ENCODE assay signal across 7 cellular contexts in the genomic region with DNA sequence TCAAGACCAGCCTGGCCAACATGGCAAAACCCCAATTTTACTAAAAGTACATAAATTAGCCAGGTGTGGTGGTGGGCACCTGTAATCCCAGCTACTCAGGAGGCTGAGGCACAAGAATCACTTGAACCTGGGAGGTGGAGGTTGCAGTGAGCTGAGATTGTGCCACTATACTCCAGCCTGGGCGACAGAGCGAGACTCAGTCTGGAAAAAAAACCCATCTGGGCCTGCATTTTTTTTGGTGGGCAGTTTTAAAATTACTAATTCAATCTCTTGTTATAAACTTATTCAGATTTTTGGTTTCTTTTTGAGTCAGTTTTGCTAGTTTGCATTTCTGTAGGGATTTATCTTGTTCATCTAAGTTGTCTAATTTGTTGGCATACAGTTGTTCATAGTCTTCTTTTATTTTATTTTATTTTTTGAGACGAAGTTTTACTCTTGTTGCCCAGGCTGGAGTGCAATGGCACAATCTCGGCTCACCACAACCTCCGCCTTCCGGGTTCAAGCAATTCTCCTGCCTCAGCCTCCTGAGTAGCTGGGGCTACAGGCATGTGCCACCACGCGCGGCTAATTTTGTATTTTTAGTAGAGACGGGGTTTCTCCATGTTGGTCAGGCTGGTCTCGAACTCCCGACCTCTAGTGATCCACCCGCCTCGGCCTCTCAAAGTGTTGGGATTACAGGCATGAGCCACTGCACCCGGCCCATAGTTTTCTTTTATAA. TPM values are rescaled to one million over a fixed set of nuclear protein-coding genes. Genes with fewer than 3 reads are reported as not detected.
DNase-seq lines count a peak whose midpoint lies in the region; ATAC-seq lines count a peak whose summit lies in the region.
"Not testable (repeated sequence)": the region's sequence is repeated elsewhere in the genome, so short reads cannot be mapped to it uniquely, and the experiment has no call there.

No MANE protein-coding gene starts in this region.

- peaks cover 19% of the 10 kb centered on the region for H3K36me3 Mint-ChIP-seq in CD4-positive, CD25-positive, alpha-beta regulatory T cell
- peaks cover 53% of the 10 kb centered on the region for H3K36me3 Mint-ChIP-seq in activated T-cell treated with anti-CD3 and anti-CD28 coated beads, Interleukin-2, amount 50 U/mL, for 24 hours (ENCODE audit: low read depth)
- H3K36me3 Mint-ChIP-seq in memory B cell = peaks cover 22% of the 10 kb centered on the region
- peaks cover 35% of the 10 kb centered on the region for H3K36me3 Mint-ChIP-seq in stimulated activated effector memory CD8-positive, alpha-beta T cell treated with anti-CD3 and anti-CD28 coated beads, Interleukin-12 subunit alpha, Interleukin-12 subunit beta, amount 100 ng/mL, for 72 hours

- H3K4me1 Mint-ChIP-seq in CD4-positive, CD25-positive, alpha-beta regulatory T cell = peaks cover 35 to 85% (median 64%) of the 10 kb centered on the region in 4 donors
- H3K4me1 Mint-ChIP-seq in activated T-cell treated with anti-CD3 and anti-CD28 coated beads, Interleukin-2, amount 50 U/mL, for 24 hours (ENCODE audit: low read depth) = peaks cover 89% of the 10 kb centered on the region
- H3K4me1 Mint-ChIP-seq in memory B cell = peaks cover 45% of the 10 kb centered on the region
- peaks cover 74% of the 10 kb centered on the region for H3K4me1 Mint-ChIP-seq in stimulated activated effector memory CD8-positive, alpha-beta T cell treated with anti-CD3 and anti-CD28 coated beads, Interleukin-12 subunit alpha, Interleukin-12 subunit beta, amount 100 ng/mL, for 72 hours

- peak overlapping the region in 3 of 4 donors; percentile 8 to 71 (median 9) for H3K4me3 Mint-ChIP-seq in CD4-positive, CD25-positive, alpha-beta regulatory T cell
- H3K4me3 Mint-ChIP-seq in activated T-cell treated with anti-CD3 and anti-CD28 coated beads, Interleukin-2, amount 50 U/mL, for 24 hours = peak overlapping the region; percentile 55
- H3K4me3 Mint-ChIP-seq in memory B cell = peak overlapping the region; percentile 77
- H3K4me3 Mint-ChIP-seq in stimulated activated effector memory CD8-positive, alpha-beta T cell treated with anti-CD3 and anti-CD28 coated beads, Interleukin-12 subunit alpha, Interleukin-12 subunit beta, amount 100 ng/mL, for 72 hours = peak overlapping the region; percentile 57

- not testable (repeated sequence) for H3K27me3 Mint-ChIP-seq in CD4-positive, CD25-positive, alpha-beta regulatory T cell; activated T-cell treated with anti-CD3 and anti-CD28 coated beads, Interleukin-2, amount 50 U/mL, for 24 hours; memory B cell

- H3K9me3 ChIP-seq in CD4-positive, CD25-positive, alpha-beta regulatory T cell (ENCODE audit: control insufficient read depth in 2 of 2, low read length in 2 of 2); Karpas-422 (ENCODE audit: low read length): not testable (repeated sequence)

- H3K9me3 Mint-ChIP-seq in CD4-positive, CD25-positive, alpha-beta regulatory T cell; activated T-cell treated with anti-CD3 and anti-CD28 coated beads, Interleukin-2, amount 50 U/mL, for 24 hours; memory B cell; stimulated activated effector memory CD8-positive, alpha-beta T cell treated with anti-CD3 and anti-CD28 coated beads, Interleukin-12 subunit alpha, Interleukin-12 subunit beta, amount 100 ng/mL, for 72 hours: not testable (repeated sequence)

- not testable (repeated sequence) for H3K27ac ChIP-seq in CD4-positive, CD25-positive, alpha-beta regulatory T cell (ENCODE audit: insufficient read depth, low read length, poor library complexity, severe bottlenecking)
- peak overlapping the region; percentile 51 for H3K27ac ChIP-seq in Karpas-422 (ENCODE audit: low read length)

- peak overlapping the region; percentile 78 for H3K4me2 ChIP-seq in Karpas-422 (ENCODE audit: low read depth, low read length, poor library complexity, severe bottlenecking)

- not testable (repeated sequence) for H3K27me3 ChIP-seq in CD4-positive, CD25-positive, alpha-beta regulatory T cell (ENCODE audit: control insufficient read depth, insufficient read depth, low read length); Karpas-422 (ENCODE audit: low read length)

- peaks cover 19% of the 10 kb centered on the region for H3K36me3 ChIP-seq in CD4-positive, CD25-positive, alpha-beta regulatory T cell (ENCODE audit: control insufficient read depth, insufficient read depth, low read length)
- H3K36me3 ChIP-seq in Karpas-422 (ENCODE audit: insufficient read depth, low read length) = peaks cover 16% of the 10 kb centered on the region

- H4K20me1 ChIP-seq in Karpas-422 (ENCODE audit: insufficient read depth, low read depth, low read length) = not testable (repeated sequence)

- H3K9ac ChIP-seq in Karpas-422 (ENCODE audit: low read length) = not testable (repeated sequence)

- H3K27ac Mint-ChIP-seq in CD4-positive, CD25-positive, alpha-beta regulatory T cell = peak overlapping the region; percentile 47 to 83 (median 75)
- H3K27ac Mint-ChIP-seq in activated T-cell treated with anti-CD3 and anti-CD28 coated beads, Interleukin-2, amount 50 U/mL, for 24 hours = peak overlapping the region; percentile 86
- H3K27ac Mint-ChIP-seq in memory B cell = peak overlapping the region; percentile 100
- peak overlapping the region; percentile 53 for H3K27ac Mint-ChIP-seq in stimulated activated effector memory CD8-positive, alpha-beta T cell treated with anti-CD3 and anti-CD28 coated beads, Interleukin-12 subunit alpha, Interleukin-12 subunit beta, amount 100 ng/mL, for 72 hours

- H3K9me2 ChIP-seq in Karpas-422 (replicated peaks; ENCODE audit: insufficient read depth, low read length) = not testable (repeated sequence)

- H3K4me1 ChIP-seq in CD4-positive, CD25-positive, alpha-beta regulatory T cell (ENCODE audit: control insufficient read depth, insufficient read depth, low read length, poor library complexity, severe bottlenecking) = peaks cover 34% of the 10 kb centered on the region
- H3K4me1 ChIP-seq in Karpas-422 (ENCODE audit: low read length) = peaks cover 81% of the 10 kb centered on the region

- not testable (repeated sequence) for H3K4me3 ChIP-seq in CD4-positive, CD25-positive, alpha-beta regulatory T cell (ENCODE audit: low read depth, low read length); Karpas-422 (ENCODE audit: low read length)

- not testable (repeated sequence) for H2AFZ ChIP-seq in Karpas-422 (ENCODE audit: low read length)

- ATAC-seq in CD4-positive, CD25-positive, alpha-beta regulatory T cell (ENCODE audit: low read depth in 2 of 2); memory B cell (ENCODE audit: low read depth): not testable (repeated sequence)
- ATAC-seq in stimulated activated effector memory CD8-positive, alpha-beta T cell treated with anti-CD3 and anti-CD28 coated beads, Interleukin-12 subunit alpha, Interleukin-12 subunit beta, amount 100 ng/mL, for 72 hours = peak; percentile 60

- H3K79me2 ChIP-seq in Karpas-422 (ENCODE audit: low read length) = peaks cover 95% of the 10 kb centered on the region

- DNase-seq in CD4-positive, CD25-positive, alpha-beta regulatory T cell; Karpas-422; memory B cell (ENCODE audit: low spot score in 2 of 2): not testable (repeated sequence)
- peak; percentile 45 for DNase-seq in activated CD4-positive, alpha-beta T cell treated with anti-CD3 and anti-CD28 coated beads for 48 hours
- peak; percentile 39 for DNase-seq in activated T-cell treated with anti-CD3 and anti-CD28 coated beads, Interleukin-2, amount 50 U/mL, for 24 hours
- DNase-seq in activated naive CD4-positive, alpha-beta T cell treated with anti-CD3 and anti-CD28 coated beads, Interleukin-2, amount 50 U/mL, for 16 hours = peak; percentile 26
- DNase-seq in stimulated activated effector memory CD8-positive, alpha-beta T cell treated with anti-CD3 and anti-CD28 coated beads, Interleukin-12 subunit alpha, Interleukin-12 subunit beta, amount 100 ng/mL, for 72 hours (ENCODE audit: low spot score in 2 of 2) = peak in 1 of 2 donors; percentile 64

RNA-seq across cellular contexts. Expression of a gene that starts 9.6 kb away (rescaled TPM):
- total RNA-seq in CD4-positive, CD25-positive, alpha-beta regulatory T cell = 71.0 TPM
- 10 to 100 TPM; 36.6 to 48.2 (median 41.1) TPM for polyA plus RNA-seq in CD4-positive, CD25-positive, alpha-beta regulatory T cell
- 277 and 337 TPM in 2 replicates for total RNA-seq in Karpas-422 (2014; rRNA removed; shearing (Covaris generic); ENCODE audit: low replicate concordance)

RNA-seq across cellular contexts. Expression of a gene that starts 12.7 kb away (rescaled TPM):
- total RNA-seq in CD4-positive, CD25-positive, alpha-beta regulatory T cell = 95.3 TPM
- 10 to 100 TPM; 79.0 to 87.6 (median 81.7) TPM for polyA plus RNA-seq in CD4-positive, CD25-positive, alpha-beta regulatory T cell
- total RNA-seq in Karpas-422 (2014; rRNA removed; shearing (Covaris generic); ENCODE audit: low replicate concordance) = 76.3 and 81.9 TPM in 2 replicates

RNA-seq across cellular contexts. Expression of a gene that starts 39.5 kb away (rescaled TPM):
- 13.5 TPM for total RNA-seq in CD4-positive, CD25-positive, alpha-beta regulatory T cell
- polyA plus RNA-seq in CD4-positive, CD25-positive, alpha-beta regulatory T cell = 10 to 100 TPM; 16.3 to 22.6 (median 19.8) TPM
- 12.8 and 24.6 TPM in 2 replicates for total RNA-seq in Karpas-422 (2014; rRNA removed; shearing (Covaris generic); ENCODE audit: low replicate concordance)

Comparison
In these comparisons a context has a peak if more than half of its experiments do, and no peak if none do; other contexts are left out.
1. H3K4me3 Mint-ChIP-seq: peak in every context shown above with its lines; median percentile 77 in memory B cell; 57 in stimulated activated effector memory CD8-positive, alpha-beta T cell treated with anti-CD3 and anti-CD28 coated beads, Interleukin-12 subunit alpha, Interleukin-12 subunit beta, amount 100 ng/mL, for 72 hours; 55 in activated T-cell treated with anti-CD3 and anti-CD28 coated beads, Interleukin-2, amount 50 U/mL, for 24 hours; 9 in CD4-positive, CD25-positive, alpha-beta regulatory T cell.